In the genomic region with DNA sequence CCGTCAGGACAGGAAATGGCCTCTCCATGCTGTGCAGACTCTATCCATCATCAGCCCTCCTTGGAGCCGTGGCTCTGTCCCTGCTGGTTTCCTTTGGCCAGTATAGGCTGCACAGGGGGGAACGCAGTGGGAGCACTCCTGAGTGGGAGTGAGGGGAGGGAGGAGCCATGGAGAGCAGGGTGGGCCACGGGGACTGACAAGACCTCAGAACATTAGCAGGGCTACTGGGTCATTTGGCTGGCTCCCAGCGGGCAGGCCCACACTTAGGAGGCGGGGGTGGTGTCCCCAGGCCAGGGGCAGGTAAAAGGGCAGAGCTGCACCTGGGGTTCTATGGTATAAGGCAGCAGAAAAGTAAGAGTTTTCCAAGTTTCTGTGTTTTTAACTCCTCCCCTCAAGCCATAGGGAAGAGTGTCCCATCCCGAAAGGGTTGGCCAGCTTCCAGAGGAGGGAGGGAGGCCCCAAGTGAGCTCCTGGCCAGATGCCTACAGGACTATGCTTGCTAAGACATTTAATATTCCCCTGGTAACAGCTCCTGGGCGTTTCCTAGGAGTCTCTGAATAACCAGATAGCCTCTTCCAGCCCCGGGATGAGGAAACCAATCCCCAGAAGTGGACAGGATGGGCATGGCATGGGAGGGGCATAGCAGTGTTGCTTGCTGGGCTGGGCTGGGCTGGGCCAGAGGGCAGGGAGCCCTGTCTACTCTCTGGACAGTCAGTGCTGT, we compare ENCODE assay signal across 11 cellular contexts. TPM values are rescaled to one million over a fixed set of nuclear protein-coding genes. Genes with fewer than 3 reads are reported as not detected.
A peak's percentile ranks its signal among the peaks of the same experiment; 100 is the strongest.
DNase-seq lines count a peak whose midpoint lies in the region; ATAC-seq, FAIRE-seq and TF ChIP-seq lines count a peak whose summit lies in the region.
"Had no signal": no experiment of that assay in that cellular context is flagged by ENCODE, and none has a peak within 500 bp of the region (broad histone marks: within the 10 kb centered on the region; RNA-seq: fewer than 3 reads in every experiment).

No MANE protein-coding gene starts in this region.

- in situ Hi-C loops in Panc1 (cut with HindIII; ENCODE audit: low pct_unique_long_range_greater_than_20kb, low sequenced_read_pairs), result no loop called here

- POLR2A ChIA-PET in Panc1 (lab: Charles Lee), result no interaction called here

- ATAC-seq in Panc1 (peak; percentile 56), gastroesophageal sphincter (peak; percentile 79)

- TF ChIP-seq EP300 in gastroesophageal sphincter (IDR thresholded peaks at IDR 0.05), result no peak

- H3K9me3 ChIP-seq in Panc1 (ENCODE audit: control insufficient read depth, insufficient read depth, low read depth, low read length) (no peaks in the 10 kb centered on the region), gastroesophageal sphincter (no peaks in the 10 kb centered on the region), skeletal muscle tissue (ENCODE audit: control insufficient read depth in 3 of 3, low read length in 3 of 3) (no peaks in the 10 kb centered on the region)

- H3K9ac ChIP-seq in skeletal muscle tissue (ENCODE audit: low read depth in 1 of 3, low read length in 3 of 3), result peak overlapping the region in 1 of 3 donors; percentile 57

- FAIRE-seq in GM12891 (lab: Jason Lieb, UNC), result no peak

- no TSS peak for BruUV-seq in Panc1 (replicated peaks; lab: Mats Ljungman, UMichigan)

- 40% methylated on average over 1 of the region's 9 CpGs; no CpG with 5 or more reads in 1 of the 2 donors for WGBS in gastroesophageal sphincter (ENCODE audit: low coverage in 1 of 2), 2 donors

- TF ChIP-seq POLR2A in gastroesophageal sphincter (IDR thresholded peaks at IDR 0.05) (no peak), GM12891 (IDR thresholded peaks at IDR 0.05; ENCODE audit: low read depth, low read length) (no peak)

- H3K4me3 ChIP-seq in Panc1 (ENCODE audit: low read depth in 2 of 2, low read length in 2 of 2) (no peak overlapping the region), gastroesophageal sphincter (no peak overlapping the region), skeletal muscle tissue (ENCODE audit: low read length in 3 of 3) (no peak overlapping the region)

- DNase-seq in GM04504 (ENCODE audit: low read depth), result peak; percentile 75
- DNase-seq in Panc1 (ENCODE audit: low read depth, low spot score), result no peak
- no peak for DNase-seq in NCI-H1105 treated with DMSO at 0.1 percent for 48 hours (lab: John Stamatoyannopoulos, UW)
- DNase-seq in GM12891 (ENCODE audit: insufficient read length, low spot score), result no peak
- no peak for DNase-seq in NCI-H1048 (lab: John Stamatoyannopoulos, UW)
- DNase-seq in GM10266 (ENCODE audit: extremely low spot score), result no peak
- DNase-seq: Karpas-422; stimulated activated CD4-positive, alpha-beta T cell treated with anti-CD3 and anti-CD28 coated beads, Interleukin-4, amount 100 ng/mL, for 24 hours had no signal

- intact Hi-C loops in Panc1 (cut with micrococcal nuclease; ENCODE audit: unreplicated experiment), result no loop called here

- no peaks in the 10 kb centered on the region for H3K36me3 ChIP-seq in Panc1 (ENCODE audit: control insufficient read depth, insufficient read depth, low read length)
- no peaks in the 10 kb centered on the region for H3K36me3 ChIP-seq in gastroesophageal sphincter
- H3K36me3 ChIP-seq in skeletal muscle tissue (ENCODE audit: control insufficient read depth in 3 of 3, insufficient read depth in 3 of 3, low read length in 3 of 3), result no peaks in the 10 kb centered on the region

- H3K27me3 ChIP-seq in Panc1 (ENCODE audit: control insufficient read depth, insufficient read depth, low read length), result no peaks in the 10 kb centered on the region
- H3K27me3 ChIP-seq in gastroesophageal sphincter, result no peaks in the 10 kb centered on the region
- no peaks in the 10 kb centered on the region for H3K27me3 ChIP-seq in skeletal muscle tissue (ENCODE audit: control insufficient read depth in 3 of 3, insufficient read depth in 3 of 3, low read length in 3 of 3)

- H3K27ac ChIP-seq in Panc1 (ENCODE audit: low read length) (peak overlapping the region; percentile 55), gastroesophageal sphincter (peak overlapping the region in 3 of 4 donors; percentile 32 to 54 (median 32)), skeletal muscle tissue (ENCODE audit: low read depth, low read length) (peak overlapping the region; percentile 19)

- TF ChIP-seq CTCF in Panc1 (IDR thresholded peaks at IDR 0.05) (no peak), gastroesophageal sphincter (IDR thresholded peaks at IDR 0.05) (no peak), GM10266 (IDR thresholded peaks at IDR 0.05; ENCODE audit: control insufficient read depth, insufficient read depth, low read depth, missing control alignments) (no peak)

- CTCF ChIA-PET in Panc1 (lab: Charles Lee), result interaction anchor here (0.6 to 0.8 kb wide), 2 partner anchors 12 to 464 kb away, joined by 3 to 4 read pairs; no protein-coding TSS in a partner anchor

- peaks cover 29% of the 10 kb centered on the region for H3K4me1 ChIP-seq in Panc1 (ENCODE audit: control insufficient read depth, insufficient read depth, low read length)
- peaks cover 0 to 34% (median 13%) of the 10 kb centered on the region in 3 donors for H3K4me1 ChIP-seq in gastroesophageal sphincter
- H3K4me1 ChIP-seq in skeletal muscle tissue (ENCODE audit: control insufficient read depth in 3 of 3, insufficient read depth in 3 of 3, low read length in 3 of 3), result peaks cover 33 to 39% (median 36%) of the 10 kb centered on the region in 3 donors

TF ChIP-seq in GM12891, 5 proteins besides CTCF, POLR2A, EP300 and RAD21:
- TF ChIP-seq SPI1 (IDR thresholded peaks at IDR 0.05; ENCODE audit: low read depth, low read length) (no peak), POU2F2 (IDR thresholded peaks at IDR 0.05; ENCODE audit: low read depth, low read length) (no peak), TAF1 (IDR thresholded peaks at IDR 0.05; ENCODE audit: low read depth, low read length) (no peak), PAX5 (IDR thresholded peaks at IDR 0.05; ENCODE audit: insufficient read depth, low read length, severe bottlenecking) (no peak), POLR2AphosphoS5 (IDR thresholded peaks at IDR 0.05; ENCODE audit: low read depth, low read length) (no peak)

RNA-seq across cellular contexts. Expression of gene OPN4, which starts 5.5 kb away (rescaled TPM):
- total RNA-seq in Panc1 (2021; ENCODE audit: unreplicated experiment), result not detected
- polyA plus RNA-seq in Panc1 (2012; ENCODE audit: insufficient read length), result not detected
- not detected for total RNA-seq in gastroesophageal sphincter
- total RNA-seq in skeletal muscle tissue, result not detected
- not detected for polyA plus RNA-seq in GM12891 (2012; ENCODE audit: low read depth, missing spikeins)
- total RNA-seq: glomerular endothelial cell had no signal

RNA-seq across cellular contexts. Expression of gene LDB3, which starts 19.4 kb away (rescaled TPM):
- total RNA-seq in Panc1 (2021; ENCODE audit: unreplicated experiment) (0.15 TPM), gastroesophageal sphincter (10 to 100 TPM; 12.9 to 45.8 (median 18.6) TPM), skeletal muscle tissue (87.7 TPM)
- polyA plus RNA-seq in Panc1 (2012; ENCODE audit: insufficient read length), result 0.31 TPM
- 0.12 TPM for polyA plus RNA-seq in GM12891 (2012; ENCODE audit: low read depth, missing spikeins)
- total RNA-seq: glomerular endothelial cell had no signal

Comparison
In these comparisons a context has a peak if more than half of its experiments do, and no peak if none do; other contexts are left out.
1. RNA of gene LDB3, which starts 19.4 kb away (total RNA-seq): 87.7 TPM in skeletal muscle tissue (single experiment) and 12.9 to 45.8 TPM in gastroesophageal sphincter; 0.15 TPM in Panc1 (single experiment); every median in the first group is over 10 times any median in the second.
2. Peak in every context shown above with its lines, with median percentiles within 50 percentile points of each other: H3K27ac ChIP-seq.